ENCODE assay signal across 8 cellular contexts in the genomic region with DNA sequence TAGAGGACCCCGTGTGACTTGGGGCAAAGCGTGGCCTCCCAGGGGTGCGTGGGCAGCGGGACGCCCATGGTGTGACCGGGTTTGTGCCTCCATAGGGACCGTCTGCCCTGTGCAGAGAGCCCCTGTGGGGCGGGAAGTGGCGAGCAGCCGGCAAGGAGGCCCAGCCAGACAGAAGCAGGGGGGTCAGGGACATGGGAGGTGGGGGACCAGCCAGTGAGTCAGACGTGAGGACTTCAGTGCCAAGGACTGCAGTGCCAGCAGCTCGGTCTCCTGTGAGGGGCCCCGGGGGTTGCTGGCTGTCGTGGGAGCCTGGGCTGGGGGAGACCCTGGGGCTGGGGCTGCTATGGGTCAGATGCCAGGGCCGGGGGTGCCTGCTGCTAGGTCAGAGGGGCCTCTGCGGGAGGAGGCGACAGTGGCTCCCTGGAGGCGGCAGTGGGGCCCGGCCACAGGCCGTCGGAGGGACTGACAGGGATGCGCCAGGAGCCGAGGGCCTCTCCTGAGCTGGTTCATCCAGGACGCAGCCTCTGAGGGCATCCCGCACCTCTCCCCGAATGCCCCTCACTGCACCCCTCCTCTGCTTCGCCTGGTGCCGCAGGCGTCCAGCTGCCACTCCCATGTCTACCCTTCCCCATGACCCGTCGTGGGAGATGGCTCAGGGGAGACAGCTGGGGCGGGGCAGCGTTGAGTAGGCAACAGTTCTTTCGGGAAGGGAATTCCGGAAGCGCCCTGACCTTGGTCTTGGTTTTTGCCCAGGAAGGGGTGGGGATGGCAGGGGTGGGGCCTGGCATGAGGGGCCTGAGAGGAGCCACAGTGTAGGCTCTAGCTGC.
DNase-seq lines count a peak whose midpoint lies in the region; ATAC-seq and TF ChIP-seq lines count a peak whose summit lies in the region.

No MANE protein-coding gene starts in this region.

- H3K27me3 ChIP-seq in HUES6 (ENCODE audit: control insufficient read depth, insufficient read depth, low read length) (no peaks in the 10 kb centered on the region), left lung (no peaks in the 10 kb centered on the region)

- H3K36me3 ChIP-seq in HUES6 (ENCODE audit: control insufficient read depth, insufficient read depth, low read length) = peaks cover 6% of the 10 kb centered on the region; the same call in 1 of the 2 replicates
- H3K36me3 ChIP-seq in left lung = peaks cover 0 to 68% of the 10 kb centered on the region in 2 donors

- H3K27ac ChIP-seq in 22Rv1 (peak overlapping the region; percentile 93), HUES6 (ENCODE audit: low read depth, low read length) (no peak overlapping the region), caudate nucleus (ENCODE audit: low read depth, low read length) (peak overlapping the region; percentile 9), left lung (no peak overlapping the region)

- H3K4me3 ChIP-seq in HUES6 (ENCODE audit: low read depth, low read length) (peak overlapping the region; percentile 22; the same call in 1 of the 2 replicates), left lung (no peak overlapping the region)

- no peaks in the 10 kb centered on the region for H3K9me3 ChIP-seq in HUES6 (ENCODE audit: control insufficient read depth, insufficient read depth, low read depth, low read length)
- H3K9me3 ChIP-seq in left lung = no peaks in the 10 kb centered on the region

- peaks cover 12% of the 10 kb centered on the region; the same call in 1 of the 2 replicates for H3K4me1 ChIP-seq in HUES6 (ENCODE audit: control insufficient read depth, insufficient read depth, low read length)
- H3K4me1 ChIP-seq in left lung = peaks cover 6 to 25% of the 10 kb centered on the region in 2 donors

- H3K9ac ChIP-seq in HUES6 (ENCODE audit: low read length) = no peak overlapping the region

- peak in 1 of 61 donors; percentile 27 for DNase-seq in caudate nucleus (lab: John Stamatoyannopoulos, UW)
- DNase-seq in left lung = peak in 1 of 2 donors; percentile 69
- DNase-seq in activated effector memory CD4-positive, alpha-beta T cell treated with anti-CD3 and anti-CD28 coated beads, Interleukin-2, amount 50 U/mL, for 16 hours = no peak
- DNase-seq in mucosa of gallbladder (ENCODE audit: low spot score) = no peak
- no peak for DNase-seq in activated CD4-positive, alpha-beta T cell treated with anti-CD3 and anti-CD28 coated beads, Interleukin-2, amount 50 U/mL, for 4 hours

- TF ChIP-seq CTCF in 22Rv1 (IDR thresholded peaks at IDR 0.05) (no peak), left lung (IDR thresholded peaks at IDR 0.05) (no peak)

- ATAC-seq in left lung (peak; percentile 2), HG03520 (IDR thresholded peaks at IDR 0.05; ENCODE audit: unreplicated experiment) (no peak)

- intact Hi-C loops in left lung (cut with DNase I) = loop anchor here in 1 of 2 donors (10.0 kb wide), 1 partner anchor 536 kb away; no protein-coding TSS in a partner anchor

Comparison
In these comparisons a context has a peak if more than half of its experiments do, and no peak if none do; other contexts are left out.
1. H3K27ac ChIP-seq: peak in 22Rv1 (single experiment) and caudate nucleus (single experiment); none in HUES6 (single experiment) and left lung (0 of 2).